8 cellular contexts compared by ENCODE assay signal in the genomic region with DNA sequence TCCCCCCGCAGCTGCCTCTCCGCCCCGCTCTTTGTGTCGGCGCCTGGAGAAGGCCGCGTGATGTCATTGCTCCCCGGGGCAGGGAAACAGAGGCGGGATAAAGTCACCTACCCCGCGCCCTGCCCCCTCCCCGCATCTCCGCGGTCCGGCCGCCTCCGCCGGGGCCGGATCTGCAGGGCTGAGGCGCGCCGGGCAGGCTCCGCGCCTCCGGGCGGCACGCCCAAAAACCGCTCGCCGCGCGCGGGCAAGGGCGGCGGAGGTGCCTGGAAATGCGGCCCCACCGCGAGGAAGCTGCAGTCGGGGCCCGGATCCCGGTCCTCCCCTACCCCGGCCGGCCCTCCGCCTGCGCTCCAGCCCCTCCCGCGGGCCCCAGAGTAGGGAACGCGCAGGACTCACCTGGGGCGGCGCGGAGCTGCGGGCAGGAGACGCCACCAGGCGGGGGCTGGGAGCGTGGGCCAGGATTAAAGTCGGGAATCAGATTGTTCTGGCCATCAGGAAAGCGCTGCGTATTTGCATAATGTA. TPM values are rescaled to one million over a fixed set of nuclear protein-coding genes. Genes with fewer than 3 reads are reported as not detected.
DNase-seq lines count a peak whose midpoint lies in the region; ATAC-seq and TF ChIP-seq lines count a peak whose summit lies in the region.

FAXC (minus strand) TSS at position 55 of the 522 bp plus-strand sequence. CDS start 302 bp downstream, outside the sequence.

- H3K9me3 Mint-ChIP-seq in nephron, result no peaks in the 10 kb centered on the region

- TF ChIP-seq CTCF in NB4 (IDR thresholded peaks at IDR 0.05; ENCODE audit: low read depth, low read length), result no peak
- TF ChIP-seq CTCF in WI38 (IDR thresholded peaks at IDR 0.05; ENCODE audit: low read depth, low read length), result no peak
- peak; percentile 10 for TF ChIP-seq CTCF in fibroblast of the aortic adventitia (IDR thresholded peaks at IDR 0.05; ENCODE audit: insufficient read depth, low read length)
- TF ChIP-seq CTCF in nephron (IDR thresholded peaks at IDR 0.05; ENCODE audit: unreplicated experiment in 3 of 3), result peak in 2 of 3 experiments; percentile 20 to 31

- no peak for TF ChIP-seq POLR2A in NB4 (IDR thresholded peaks at IDR 0.05; ENCODE audit: extremely low read depth, insufficient read length)

- DNase-seq in NB4 (ENCODE audit: low read depth) (peak; percentile 28), fibroblast of the aortic adventitia (ENCODE audit: low read depth) (no peak), UCSD-AML1 (lab: John Stamatoyannopoulos, UW; ENCODE audit: unreplicated experiment) (no peak)
- DNase-seq in stimulated activated CD4-positive, alpha-beta T cell treated with anti-CD3 and anti-CD28 coated beads, Interleukin-12 subunit alpha, Interleukin-12 subunit beta, amount 100 ng/mL, for 4 hours, result no peak

- peak within 1 kb of the TSS; percentile 78 for H3K9ac ChIP-seq in ES-I3 (ENCODE audit: low read depth, low read length)

- no peaks in the 10 kb centered on the region for H3K36me3 Mint-ChIP-seq in nephron (ENCODE audit: low read depth)

- no peak within 1 kb of the TSS for H3K4me3 ChIP-seq in NB4 (ENCODE audit: low read depth, low read length)
- H3K4me3 ChIP-seq in WI38 (ENCODE audit: low read depth, low read length), result peak within 1 kb of the TSS; percentile 57
- H3K4me3 ChIP-seq in fibroblast of the aortic adventitia (ENCODE audit: low read depth, low read length), result peak within 1 kb of the TSS; percentile 62

- H3K27me3 Mint-ChIP-seq in nephron (ENCODE audit: low read depth), result peaks cover 44% of the 10 kb centered on the region

- H3K36me3 ChIP-seq in ES-I3 (ENCODE audit: insufficient read depth, low read length), result no peaks in the 10 kb centered on the region

- peak within 1 kb of the TSS in 1 of 3 experiments; percentile 20 for H3K27ac Mint-ChIP-seq in nephron

- peaks cover 23% of the 10 kb centered on the region for H3K4me1 ChIP-seq in ES-I3 (ENCODE audit: insufficient read depth, low read length)

- peak; percentile 49 for ATAC-seq in GM21619 (IDR thresholded peaks at IDR 0.05; ENCODE audit: unreplicated experiment)

- peak within 1 kb of the TSS; percentile 86 to 89 (median 86) for H3K4me3 Mint-ChIP-seq in nephron

- H3K9me3 ChIP-seq in ES-I3 (ENCODE audit: control insufficient read depth, insufficient read depth, low read length), result no peaks in the 10 kb centered on the region

- H3K4me1 Mint-ChIP-seq in nephron, result no peaks in the 10 kb centered on the region

RNA-seq across cellular contexts. Expression of gene FAXC, which starts in this region (rescaled TPM):
- total RNA-seq in fibroblast of the aortic adventitia (ENCODE audit: low replicate concordance), result 0.08 and 0.54 TPM in 2 replicates

Comparison
In these comparisons a context has a peak if more than half of its experiments do, and no peak if none do; other contexts are left out.
1. CTCF ChIP-seq: peak in fibroblast of the aortic adventitia (single experiment) and nephron (2 of 3); none in NB4 (single experiment) and WI38 (single experiment).